Comparison of ENCODE assay signal across 16 cellular contexts in genomic region chr11:9728058-9728457, GRCh38.
DNase-seq lines count a peak whose midpoint lies in the region; ATAC-seq and TF ChIP-seq lines count a peak whose summit lies in the region.
"Had no signal": no experiment of that assay in that cellular context is flagged by ENCODE, and none has a peak within 500 bp of the region (broad histone marks: within the 10 kb centered on the region; RNA-seq: fewer than 3 reads in every experiment).

No MANE protein-coding gene starts in this region.

- 86% methylated on average over 3 of the region's 3 CpGs for WGBS in esophagus muscularis mucosa

- no peaks in the 10 kb centered on the region for H3K27me3 ChIP-seq in DOHH2 (ENCODE audit: control insufficient read depth, low read length)
- no peaks in the 10 kb centered on the region for H3K27me3 ChIP-seq in SU-DHL-6 (ENCODE audit: low read length)
- H3K27me3 ChIP-seq in esophagus muscularis mucosa, result no peaks in the 10 kb centered on the region
- H3K27me3 ChIP-seq: BLaER1 treated with 17β-estradiol and CSF1 and Interleukin-3, amounts not matched to agents 10 nM and 100 nM had no signal

- H3K4me1 ChIP-seq in DOHH2 (ENCODE audit: control insufficient read depth, low read length), result peaks cover 97% of the 10 kb centered on the region
- peaks cover 0 to 10% (median 5%) of the 10 kb centered on the region in 4 donors for H3K4me1 ChIP-seq in esophagus muscularis mucosa
- H3K4me1 ChIP-seq: BLaER1 treated with 17β-estradiol and CSF1 and Interleukin-3, amounts not matched to agents 10 nM and 100 nM had no signal

- intact Hi-C loops in esophagus muscularis mucosa (cut with DNase I), result loop anchor here (5.0 kb wide), 1 partner anchor 111 kb away; no protein-coding TSS in a partner anchor

- H3K27ac ChIP-seq in DOHH2 (ENCODE audit: low read depth, low read length) (peak overlapping the region; percentile 54), SU-DHL-6 (ENCODE audit: low read depth, low read length) (peak overlapping the region; percentile 64), esophagus muscularis mucosa (replicated peaks in 1 of 4) (no peak overlapping the region)
- H3K27ac ChIP-seq: BLaER1 treated with 17β-estradiol and CSF1 and Interleukin-3, amounts not matched to agents 10 nM and 100 nM had no signal

- peaks cover 47 to 54% (median 53%) of the 10 kb centered on the region in 3 donors for H3K4me1 Mint-ChIP-seq in IgD-negative memory B cell
- peaks cover 71% of the 10 kb centered on the region for H3K4me1 Mint-ChIP-seq in stimulated activated memory B cell treated with anti-CD40 and anti-IgM and Interleukin-4, amounts not matched to agents 10 μg/mL and 1 μg/mL and 100 μg/mL, for 72 hours

- H3K36me3 ChIP-seq in DOHH2 (ENCODE audit: control insufficient read depth, low read length), result peaks cover 95% of the 10 kb centered on the region
- peaks cover 89% of the 10 kb centered on the region for H3K36me3 ChIP-seq in SU-DHL-6 (ENCODE audit: low read length)
- H3K36me3 ChIP-seq in esophagus muscularis mucosa, result peaks cover 17 to 57% (median 33%) of the 10 kb centered on the region in 4 donors

- no peak for DNase-seq in esophagus muscularis mucosa (ENCODE audit: extremely low spot score)
- no peak for DNase-seq in anterior cingulate cortex (lab: John Stamatoyannopoulos, UW)
- DNase-seq: 8988T; AML-193; CD4-positive, alpha-beta T cell; DND-41; GF-D8; GOT3; H9; IMR-90 had no signal

- H2AFZ ChIP-seq in SU-DHL-6 (ENCODE audit: low read depth, low read length, severe bottlenecking), result no peak overlapping the region

- H3F3A ChIP-seq in DOHH2 (ENCODE audit: control insufficient read depth, insufficient read depth) (peaks cover 48% of the 10 kb centered on the region), SU-DHL-6 (ENCODE audit: insufficient read depth) (peaks cover 88% of the 10 kb centered on the region)

- H3K27ac Mint-ChIP-seq in IgD-negative memory B cell, result peak overlapping the region; percentile 79 to 94 (median 88)
- H3K27ac Mint-ChIP-seq in stimulated activated memory B cell treated with anti-CD40 and anti-IgM and Interleukin-4, amounts not matched to agents 10 μg/mL and 1 μg/mL and 100 μg/mL, for 72 hours, result peak overlapping the region; percentile 83
- H3K27ac Mint-ChIP-seq: CD4-positive, alpha-beta T cell; H9 had no signal

- H3K4me3 Mint-ChIP-seq in IgD-negative memory B cell, result peak overlapping the region in 3 of 4 donors; percentile 55 to 82 (median 78)
- no peak overlapping the region for H3K4me3 Mint-ChIP-seq in stimulated activated memory B cell treated with anti-CD40 and anti-IgM and Interleukin-4, amounts not matched to agents 10 μg/mL and 1 μg/mL and 100 μg/mL, for 72 hours
- H3K4me3 Mint-ChIP-seq: CD4-positive, alpha-beta T cell; H9 had no signal

- TF ChIP-seq EP300 in esophagus muscularis mucosa (IDR thresholded peaks at IDR 0.05), result no peak

- ATAC-seq in stimulated activated memory B cell treated with anti-CD40 and anti-IgM and Interleukin-4, amounts not matched to agents 10 μg/mL and 1 μg/mL and 100 μg/mL, for 72 hours, result no peak
- ATAC-seq in HG03565 (IDR thresholded peaks at IDR 0.05; ENCODE audit: unreplicated experiment), result no peak

- no peak for TF ChIP-seq POLR2A in esophagus muscularis mucosa (IDR thresholded peaks at IDR 0.05; ENCODE audit: low read depth)

- H3K9me2 ChIP-seq in DOHH2 (replicated peaks; ENCODE audit: control insufficient read depth, low read length), result no peaks in the 10 kb centered on the region
- H3K9me2 ChIP-seq in SU-DHL-6 (replicated peaks; ENCODE audit: insufficient read depth, low read length), result no peaks in the 10 kb centered on the region

- no peak overlapping the region for H3K9ac ChIP-seq in SU-DHL-6 (ENCODE audit: low read length)
- H3K9ac ChIP-seq: BLaER1 treated with 17β-estradiol and CSF1 and Interleukin-3, amounts not matched to agents 10 nM and 100 nM had no signal

- H3K9me3 ChIP-seq in DOHH2 (ENCODE audit: control insufficient read depth, insufficient read depth, low read length) (no peaks in the 10 kb centered on the region), SU-DHL-6 (ENCODE audit: insufficient read depth, low read length) (no peaks in the 10 kb centered on the region), esophagus muscularis mucosa (no peaks in the 10 kb centered on the region)

- H3K4me3 ChIP-seq in DOHH2 (ENCODE audit: low read length) (no peak overlapping the region), SU-DHL-6 (ENCODE audit: insufficient read depth, low read length, poor library complexity, severe bottlenecking) (no peak overlapping the region), esophagus muscularis mucosa (no peak overlapping the region)
- H3K4me3 ChIP-seq: BLaER1 treated with 17β-estradiol and CSF1 and Interleukin-3, amounts not matched to agents 10 nM and 100 nM had no signal

- H3K4me2 ChIP-seq in DOHH2 (ENCODE audit: low read length) (peak overlapping the region; percentile 50), SU-DHL-6 (ENCODE audit: low read depth, low read length, poor library complexity, severe bottlenecking) (peak overlapping the region; percentile 21)
- H3K4me2 ChIP-seq: BLaER1 treated with 17β-estradiol and CSF1 and Interleukin-3, amounts not matched to agents 10 nM and 100 nM had no signal

- H4K20me1 ChIP-seq in DOHH2 (ENCODE audit: control insufficient read depth, insufficient read depth, low read depth, low read length) (no peaks in the 10 kb centered on the region), SU-DHL-6 (ENCODE audit: low read depth, low read length) (peaks cover 24% of the 10 kb centered on the region)

- H3K36me3 Mint-ChIP-seq in IgD-negative memory B cell, result peaks cover 15% of the 10 kb centered on the region
- H3K36me3 Mint-ChIP-seq in stimulated activated memory B cell treated with anti-CD40 and anti-IgM and Interleukin-4, amounts not matched to agents 10 μg/mL and 1 μg/mL and 100 μg/mL, for 72 hours, result peaks cover 65% of the 10 kb centered on the region

- TF ChIP-seq CTCF in DOHH2 (IDR thresholded peaks at IDR 0.05; ENCODE audit: low read depth, low read length, poor library complexity, severe bottlenecking), result peak; percentile 29
- no peak for TF ChIP-seq CTCF in SU-DHL-6 (IDR thresholded peaks at IDR 0.05; ENCODE audit: insufficient read depth, low read length, poor library complexity, severe bottlenecking)
- no peak for TF ChIP-seq CTCF in esophagus muscularis mucosa (IDR thresholded peaks at IDR 0.05)

- no peaks in the 10 kb centered on the region for H3K9me3 Mint-ChIP-seq in IgD-negative memory B cell
- H3K9me3 Mint-ChIP-seq in stimulated activated memory B cell treated with anti-CD40 and anti-IgM and Interleukin-4, amounts not matched to agents 10 μg/mL and 1 μg/mL and 100 μg/mL, for 72 hours, result no peaks in the 10 kb centered on the region
- H3K9me3 Mint-ChIP-seq: CD4-positive, alpha-beta T cell; H9 had no signal

- no peaks in the 10 kb centered on the region for H3K27me3 Mint-ChIP-seq in IgD-negative memory B cell
- H3K27me3 Mint-ChIP-seq in stimulated activated memory B cell treated with anti-CD40 and anti-IgM and Interleukin-4, amounts not matched to agents 10 μg/mL and 1 μg/mL and 100 μg/mL, for 72 hours, result no peaks in the 10 kb centered on the region
- H3K27me3 Mint-ChIP-seq: CD4-positive, alpha-beta T cell had no signal

- H3K79me2 ChIP-seq in DOHH2 (ENCODE audit: control insufficient read depth, low read length) (peaks cover 96% of the 10 kb centered on the region), SU-DHL-6 (ENCODE audit: insufficient read depth, low read length) (peaks cover 96% of the 10 kb centered on the region)

Comparison
In these comparisons a context has a peak if more than half of its experiments do, and no peak if none do; other contexts are left out.
1. H3K27ac ChIP-seq: peak in DOHH2 (single experiment) and SU-DHL-6 (single experiment); none in esophagus muscularis mucosa (0 of 4).